1 cellular context compared by ENCODE assay signal in genomic region chr4:138892483-138893386, GRCh38.
TF ChIP-seq lines count a peak whose summit lies in the region.

No MANE protein-coding gene starts in this region.

TF ChIP-seq in IMR-90, 13 proteins besides CTCF, POLR2A, EP300 and RAD21 (continued from another document):
- TF ChIP-seq RFX5 (IDR thresholded peaks at IDR 0.05; ENCODE audit: low read depth, low read length) (no peak), MAFK (IDR thresholded peaks at IDR 0.05; ENCODE audit: low read depth, low read length) (no peak), MAZ (IDR thresholded peaks at IDR 0.05; ENCODE audit: borderline replicate concordance, low read depth, low read length) (no peak), SMC3 (IDR thresholded peaks at IDR 0.05; ENCODE audit: low read depth, low read length) (no peak)
- TF ChIP-seq, protein P1, sequence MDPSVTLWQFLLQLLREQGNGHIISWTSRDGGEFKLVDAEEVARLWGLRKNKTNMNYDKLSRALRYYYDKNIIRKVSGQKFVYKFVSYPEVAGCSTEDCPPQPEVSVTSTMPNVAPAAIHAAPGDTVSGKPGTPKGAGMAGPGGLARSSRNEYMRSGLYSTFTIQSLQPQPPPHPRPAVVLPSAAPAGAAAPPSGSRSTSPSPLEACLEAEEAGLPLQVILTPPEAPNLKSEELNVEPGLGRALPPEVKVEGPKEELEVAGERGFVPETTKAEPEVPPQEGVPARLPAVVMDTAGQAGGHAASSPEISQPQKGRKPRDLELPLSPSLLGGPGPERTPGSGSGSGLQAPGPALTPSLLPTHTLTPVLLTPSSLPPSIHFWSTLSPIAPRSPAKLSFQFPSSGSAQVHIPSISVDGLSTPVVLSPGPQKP (IDR thresholded peaks at IDR 0.05; ENCODE audit: borderline replicate concordance, low read depth, low read length), result no peak
TF ChIP-seq in IMR-90: peak in this region for 0.
